8 cellular contexts compared by ENCODE assay signal in the genomic region with DNA sequence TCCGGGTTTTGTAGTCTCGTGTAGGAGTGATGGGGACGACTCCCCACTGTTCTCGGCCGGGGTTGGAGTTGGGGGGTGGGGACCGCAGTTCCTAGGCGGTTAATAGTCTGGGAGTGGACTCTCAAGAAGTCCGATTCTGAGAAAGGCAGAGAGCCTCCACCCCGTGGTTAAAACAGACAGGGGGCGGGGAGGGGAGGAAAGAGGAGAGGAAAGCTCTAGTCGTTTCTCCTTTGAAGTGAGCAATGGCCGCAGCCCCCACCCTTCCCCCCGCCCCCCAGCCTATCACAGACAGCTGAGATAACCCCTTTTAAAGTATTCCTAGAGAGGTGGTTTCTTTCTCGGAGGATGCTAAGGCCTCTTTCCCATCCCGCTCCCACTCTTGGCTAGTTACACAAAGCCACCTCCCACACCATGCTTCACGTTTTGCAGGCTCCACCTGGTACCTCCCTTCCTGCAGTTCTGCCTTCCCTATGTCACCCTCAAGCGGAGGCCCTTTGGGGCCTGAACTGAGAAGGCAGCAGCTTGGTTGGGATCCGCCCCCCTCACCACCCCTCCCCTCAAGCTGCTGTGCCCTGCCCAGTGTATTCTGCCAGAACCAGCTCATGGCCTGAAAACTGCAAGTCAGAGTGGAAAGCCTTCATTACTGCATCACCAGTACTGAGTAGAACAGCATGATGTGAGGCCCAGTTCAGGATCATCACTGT. TPM values are rescaled to one million over a fixed set of nuclear protein-coding genes. Genes with fewer than 3 reads are reported as not detected.
DNase-seq lines count a peak whose midpoint lies in the region; ATAC-seq and TF ChIP-seq lines count a peak whose summit lies in the region.

No MANE protein-coding gene starts in this region.

- CTCF ChIA-PET in RWPE1 (lab: Yijun Ruan, JAX): interaction anchor here (0.6 to 1.6 kb wide), 4 partner anchors 15 to 28 kb away, joined by 3 to 7 read pairs (median 4); no protein-coding TSS in a partner anchor

- DNase-seq in NCI-H345 (lab: John Stamatoyannopoulos, UW) (peak; percentile 57), NCI-H345 treated with DMSO at 0.1 percent for 48 hours (lab: John Stamatoyannopoulos, UW; ENCODE audit: unreplicated experiment) (no peak), RWPE1 (ENCODE audit: low spot score) (peak; percentile 55), left ventricle myocardium inferior (no peak), psoas muscle (peak in 1 of 2 donors; percentile 70), SKM-1 treated with dmso at 0.1 percent for 144 hours (lab: John Stamatoyannopoulos, UW; ENCODE audit: unreplicated experiment) (no peak)
- DNase-seq in activated naive CD4-positive, alpha-beta T cell treated with anti-CD3 and anti-CD28 coated beads, Interleukin-2, amount 50 U/mL, for 72 hours (ENCODE audit: low spot score in 2 of 2): peak in 1 of 2 donors; percentile 66

- H3K36me3 ChIP-seq in left ventricle myocardium inferior (peaks cover 40% of the 10 kb centered on the region), psoas muscle (ENCODE audit: insufficient read depth in 1 of 2, low read depth in 1 of 2) (peaks cover 0 to 34% of the 10 kb centered on the region in 2 donors)

- H3K4me1 ChIP-seq in left ventricle myocardium inferior: peaks cover 24% of the 10 kb centered on the region
- H3K4me1 ChIP-seq in psoas muscle: peaks cover 14% of the 10 kb centered on the region

- intact Hi-C loops in left ventricle myocardium inferior (cut with micrococcal nuclease) (no loop called here), psoas muscle (cut with DNase I) (no loop called here)

- no peak for TF ChIP-seq CTCF in RWPE1 (conservative IDR thresholded peaks at IDR 0.05; ENCODE audit: low read depth)
- no peak for TF ChIP-seq CTCF in left ventricle myocardium inferior (IDR thresholded peaks at IDR 0.05; ENCODE audit: borderline replicate concordance)
- no peak for TF ChIP-seq CTCF in psoas muscle (IDR thresholded peaks at IDR 0.05)

- peaks cover 35 to 44% of the 10 kb centered on the region in 2 donors for H3K36me3 Mint-ChIP-seq in activated naive CD4-positive, alpha-beta T cell treated with anti-CD3 and anti-CD28 coated beads, Interleukin-2, amount 50 U/mL, for 72 hours

- H3K9me3 ChIP-seq in left ventricle myocardium inferior (replicated peaks) (no peaks in the 10 kb centered on the region), psoas muscle (no peaks in the 10 kb centered on the region)

- 2 to 5% (median 3%) methylated on average over 13 to 18 of the region's 18 CpGs for WGBS in psoas muscle, 3 donors

- H3K4me3 ChIP-seq in left ventricle myocardium inferior (peak overlapping the region; percentile 91), psoas muscle (peak overlapping the region; percentile 85)

- POLR2A ChIA-PET in RWPE1 (lab: Yijun Ruan, JAX; ENCODE audit: low non-redundant PET): interaction anchor here (0.6 to 2.6 kb wide), 7 partner anchors 12 to 128 kb away, joined by 3 to 13 read pairs (median 3); partner anchors contain the start of genes GNB3, MLF2 and TPI1

- peak in 1 of 2 donors; percentile 30 for ATAC-seq in activated naive CD4-positive, alpha-beta T cell treated with anti-CD3 and anti-CD28 coated beads, Interleukin-2, amount 50 U/mL, for 72 hours
- ATAC-seq in psoas muscle (no peak), HG02678 (IDR thresholded peaks at IDR 0.05; ENCODE audit: unreplicated experiment) (no peak)

- no peaks in the 10 kb centered on the region for H3K27me3 ChIP-seq in left ventricle myocardium inferior (ENCODE audit: low read depth)
- no peaks in the 10 kb centered on the region for H3K27me3 ChIP-seq in psoas muscle (ENCODE audit: insufficient read depth in 3 of 3, low read length in 2 of 3)

- H3K27ac ChIP-seq in RWPE1: peak overlapping the region; percentile 85
- H3K27ac ChIP-seq in left ventricle myocardium inferior (replicated peaks): peak overlapping the region; percentile 100
- H3K27ac ChIP-seq in psoas muscle: peak overlapping the region; percentile 98

- no peaks in the 10 kb centered on the region for H3K9me3 Mint-ChIP-seq in activated naive CD4-positive, alpha-beta T cell treated with anti-CD3 and anti-CD28 coated beads, Interleukin-2, amount 50 U/mL, for 72 hours

- peak overlapping the region; percentile 96 to 97 for H3K27ac Mint-ChIP-seq in activated naive CD4-positive, alpha-beta T cell treated with anti-CD3 and anti-CD28 coated beads, Interleukin-2, amount 50 U/mL, for 72 hours

RNA-seq across cellular contexts. Expression of gene USP5, which starts 0.9 kb away (rescaled TPM):
- 100 to 1,000 TPM; 132 to 166 TPM for total RNA-seq in activated naive CD4-positive, alpha-beta T cell treated with anti-CD3 and anti-CD28 coated beads, Interleukin-2, amount 50 U/mL, for 72 hours
- total RNA-seq in left ventricle myocardium inferior: 73.6 TPM
- total RNA-seq in psoas muscle: 100 to 1,000 TPM in 3 of 4 donors, 10 to 100 TPM in 1; 98.1 to 127 (median 112) TPM
- 10 to 100 TPM; 43.1 to 85.1 (median 49.5) TPM for polyA plus RNA-seq in psoas muscle

RNA-seq across cellular contexts. Expression of gene CDCA3, which starts 1.7 kb away (rescaled TPM):
- 100 to 1,000 TPM; 110 to 147 TPM for total RNA-seq in activated naive CD4-positive, alpha-beta T cell treated with anti-CD3 and anti-CD28 coated beads, Interleukin-2, amount 50 U/mL, for 72 hours
- total RNA-seq in left ventricle myocardium inferior (0.55 TPM), psoas muscle (1 to 10 TPM in 1 of 4 donors, under 1 TPM in 2, not detected in 1; 0.79 to 1.1 (median 0.92) TPM)
- 1 to 10 TPM in 1 of 3 donors, under 1 TPM in 2; 0.21 to 3.3 (median 0.56) TPM for polyA plus RNA-seq in psoas muscle

RNA-seq across cellular contexts. Expression of gene GNB3, which starts 12.1 kb away (rescaled TPM):
- total RNA-seq in activated naive CD4-positive, alpha-beta T cell treated with anti-CD3 and anti-CD28 coated beads, Interleukin-2, amount 50 U/mL, for 72 hours: 1 to 10 TPM in 1 of 2 donors, under 1 TPM in 1; 0.25 to 1.8 TPM
- 7.5 TPM for total RNA-seq in left ventricle myocardium inferior
- total RNA-seq in psoas muscle: under 1 TPM; 0.23 to 0.69 (median 0.33) TPM
- under 1 TPM; 0.13 to 0.60 (median 0.13) TPM for polyA plus RNA-seq in psoas muscle

RNA-seq across cellular contexts. Expression of gene TPI1, which starts 14.5 kb away (rescaled TPM):
- 1,000 to 10,000 TPM in 1 of 2 donors, 100 to 1,000 TPM in 1; 694 to 1,875 TPM for total RNA-seq in activated naive CD4-positive, alpha-beta T cell treated with anti-CD3 and anti-CD28 coated beads, Interleukin-2, amount 50 U/mL, for 72 hours
- total RNA-seq in left ventricle myocardium inferior (753 TPM), psoas muscle (100 to 1,000 TPM; 537 to 822 (median 624) TPM)
- polyA plus RNA-seq in psoas muscle: 100 to 1,000 TPM; 588 to 952 (median 847) TPM

RNA-seq across cellular contexts. Expression of gene SPSB2, which starts 20.3 kb away (rescaled TPM):
- 10 to 100 TPM in 1 of 2 donors, 1 to 10 TPM in 1; 1.4 to 11.7 TPM for total RNA-seq in activated naive CD4-positive, alpha-beta T cell treated with anti-CD3 and anti-CD28 coated beads, Interleukin-2, amount 50 U/mL, for 72 hours
- total RNA-seq in left ventricle myocardium inferior (3.2 TPM), psoas muscle (1 to 10 TPM; 2.4 to 4.5 (median 3.2) TPM)
- polyA plus RNA-seq in psoas muscle: 10 to 100 TPM in 1 of 3 donors, 1 to 10 TPM in 2; 4.3 to 10.2 (median 6.7) TPM

Comparison
In these comparisons a context has a peak if more than half of its experiments do, and no peak if none do; other contexts are left out.
1. DNase-seq: peak in NCI-H345 (single experiment) and RWPE1 (single experiment); none in NCI-H345 treated with DMSO at 0.1 percent for 48 hours (single experiment), left ventricle myocardium inferior (single experiment) and SKM-1 treated with dmso at 0.1 percent for 144 hours (single experiment).
2. RNA of gene CDCA3, which starts 1.7 kb away (total RNA-seq): 110 to 147 TPM in activated naive CD4-positive, alpha-beta T cell treated with anti-CD3 and anti-CD28 coated beads, Interleukin-2, amount 50 U/mL, for 72 hours; 0.79 to 1.1 TPM in psoas muscle and 0.55 TPM in left ventricle myocardium inferior (single experiment); every median in the first group is over 10 times any median in the second.
3. Peak in every context shown above with its lines, with median percentiles within 50 percentile points of each other: H3K27ac ChIP-seq.